In genomic region chr1:18348354-18348753, GRCh38 we compare ENCODE assay signal across 10 cellular contexts.
"Had no signal": no experiment of that assay in that cellular context is flagged by ENCODE, and none has a peak within 500 bp of the region (broad histone marks: within the 10 kb centered on the region; RNA-seq: fewer than 3 reads in every experiment).

No MANE protein-coding gene starts in this region.

- ATAC-seq: natural killer cell treated with Interleukin-12 subunit alpha and Interleukin-12 subunit beta and Interleukin-15 and Interleukin-18, amount 100 ng/mL, for 72 hours; stimulated activated memory B cell treated with anti-CD40 and anti-IgM and Interleukin-4, amounts not matched to agents 10 μg/mL and 1 μg/mL and 100 μg/mL, for 72 hours had no signal

- DNase-seq: activated CD4-positive, alpha-beta T cell treated with anti-CD3 and anti-CD28 coated beads, Interleukin-2, amount 50 U/mL, for 1 hour; activated CD8-positive, alpha-beta memory T cell treated with anti-CD3 and anti-CD28 coated beads for 24 hours; activated naive CD4-positive, alpha-beta T cell; anterior cingulate cortex; cerebellar nuclear complex; effector memory CD4-positive, alpha-beta T cell; foreskin melanocyte; kidney glomerular epithelial cell had no signal
